ENCODE assay signal across 15 cellular contexts in genomic region chr3:183215591-183216202, GRCh38. TPM values are rescaled to one million over a fixed set of nuclear protein-coding genes. Genes with fewer than 3 reads are reported as not detected.
A peak's percentile ranks its signal among the peaks of the same experiment; 100 is the strongest.
DNase-seq lines count a peak whose midpoint lies in the region; ATAC-seq and TF ChIP-seq lines count a peak whose summit lies in the region.
"Had no signal": no experiment of that assay in that cellular context is flagged by ENCODE, and none has a peak within 500 bp of the region (broad histone marks: within the 10 kb centered on the region; RNA-seq: fewer than 3 reads in every experiment).

No MANE protein-coding gene starts in this region.

- H3K9ac ChIP-seq in neuronal stem cell (ENCODE audit: low read depth, low read length, poor library complexity), result peak overlapping the region; percentile 9
- H3K9ac ChIP-seq: BLaER1 treated with 17β-estradiol and CSF1 and Interleukin-3, amounts not matched to agents 10 nM and 100 nM had no signal

- no peak overlapping the region for H2AK5ac ChIP-seq in neuronal stem cell (ENCODE audit: low read depth, low read length)

- TF ChIP-seq POLR2A in body of pancreas (IDR thresholded peaks at IDR 0.05), result no peak

- no CpG with 5 or more reads among the region's 4 CpGs for WGBS in neuronal stem cell (ENCODE audit: extremely low coverage in 2 of 2, insufficient read length in 2 of 2, insufficient replicate concordance in 1 of 2), 2 donors
- WGBS in body of pancreas, 2 donors, result 86 to 91% methylated on average over 4 of the region's 4 CpGs

- H2BK5ac ChIP-seq in neuronal stem cell (ENCODE audit: low read length), result no peak overlapping the region

- H3K27me3 ChIP-seq in neuronal stem cell (ENCODE audit: control insufficient read depth in 3 of 3, insufficient read depth in 3 of 3, low read depth in 1 of 3, low read length in 3 of 3), result no peaks in the 10 kb centered on the region
- H3K27me3 ChIP-seq in body of pancreas, result no peaks in the 10 kb centered on the region
- H3K27me3 ChIP-seq: BLaER1 treated with 17β-estradiol and CSF1 and Interleukin-3, amounts not matched to agents 10 nM and 100 nM had no signal

- no peak overlapping the region for H3K4me3 Mint-ChIP-seq in MCF 10A (ENCODE audit: unreplicated experiment)
- no peak overlapping the region for H3K4me3 Mint-ChIP-seq in dendritic cell treated with granulocyte-macrophage colony-stimulating factor and Interleukin-4, amounts not matched to agents 40 ng/mL and 50 ng/mL, for 4 days
- H3K4me3 Mint-ChIP-seq: B cell; CD8-positive, alpha-beta memory T cell; GM23338 had no signal

- no peak overlapping the region for H4K91ac ChIP-seq in neuronal stem cell (ENCODE audit: low read depth, low read length, poor library complexity)

- H3K4me2 ChIP-seq in neuronal stem cell (ENCODE audit: insufficient read depth, low read length, poor library complexity, severe bottlenecking), result no peak overlapping the region
- H3K4me2 ChIP-seq: GM23338 had no signal

- H3K4ac ChIP-seq in neuronal stem cell (ENCODE audit: low read length), result no peak overlapping the region

- H3K9me3 ChIP-seq in neuronal stem cell (replicated peaks in 1 of 2; ENCODE audit: control insufficient read depth in 2 of 2, insufficient read depth in 1 of 2, low read depth in 1 of 2, low read length in 2 of 2), result no peaks in the 10 kb centered on the region
- no peaks in the 10 kb centered on the region for H3K9me3 ChIP-seq in body of pancreas
- H3K9me3 ChIP-seq: BLaER1 treated with 17β-estradiol and CSF1 and Interleukin-3, amounts not matched to agents 10 nM and 100 nM; Caco-2 had no signal

- BruUV-seq in MCF 10A (replicated peaks; lab: Mats Ljungman, UMichigan), result no TSS peak

- no peak overlapping the region for H3K23ac ChIP-seq in neuronal stem cell (ENCODE audit: low read depth, low read length, poor library complexity)

- H2BK120ac ChIP-seq in neuronal stem cell (ENCODE audit: low read depth, low read length), result no peak overlapping the region

- no peaks in the 10 kb centered on the region for H3K9me3 Mint-ChIP-seq in MCF 10A (ENCODE audit: unreplicated experiment)
- H3K9me3 Mint-ChIP-seq in dendritic cell treated with granulocyte-macrophage colony-stimulating factor and Interleukin-4, amounts not matched to agents 40 ng/mL and 50 ng/mL, for 4 days, result no peaks in the 10 kb centered on the region
- H3K9me3 Mint-ChIP-seq: CD8-positive, alpha-beta memory T cell; GM23338 had no signal

- H3K79me1 ChIP-seq in neuronal stem cell (ENCODE audit: low read depth, low read length), result no peaks in the 10 kb centered on the region

- H3K4me3 ChIP-seq in neuronal stem cell (ENCODE audit: low read length in 2 of 2) (no peak overlapping the region), body of pancreas (no peak overlapping the region)
- H3K4me3 ChIP-seq: BLaER1 treated with 17β-estradiol and CSF1 and Interleukin-3, amounts not matched to agents 10 nM and 100 nM; GM23338 had no signal

- intact Hi-C loops in MCF 10A (cut with micrococcal nuclease) (no loop called here), body of pancreas (cut with DNase I) (no loop called here)
- intact Hi-C loops in dendritic cell treated with granulocyte-macrophage colony-stimulating factor and Interleukin-4, amounts not matched to agents 40 ng/mL and 50 ng/mL, for 4 days (cut with micrococcal nuclease), result no loop called here

- H4K8ac ChIP-seq in neuronal stem cell (ENCODE audit: low read depth, low read length), result no peak overlapping the region

- H3K18ac ChIP-seq in neuronal stem cell (ENCODE audit: low read length), result no peak overlapping the region

- no peak overlapping the region for H2AFZ ChIP-seq in neuronal stem cell (ENCODE audit: low read length)
- H2AFZ ChIP-seq: GM23338 had no signal

- H3K36me3 Mint-ChIP-seq in MCF 10A (ENCODE audit: insufficient read depth, unreplicated experiment), result no peaks in the 10 kb centered on the region
- no peaks in the 10 kb centered on the region for H3K36me3 Mint-ChIP-seq in dendritic cell treated with granulocyte-macrophage colony-stimulating factor and Interleukin-4, amounts not matched to agents 40 ng/mL and 50 ng/mL, for 4 days (ENCODE audit: low read depth)

- H3K4me1 Mint-ChIP-seq in MCF 10A (ENCODE audit: insufficient read depth, unreplicated experiment), result no peaks in the 10 kb centered on the region
- peaks cover 75% of the 10 kb centered on the region for H3K4me1 Mint-ChIP-seq in dendritic cell treated with granulocyte-macrophage colony-stimulating factor and Interleukin-4, amounts not matched to agents 40 ng/mL and 50 ng/mL, for 4 days (ENCODE audit: low read depth)
- H3K4me1 Mint-ChIP-seq: CD8-positive, alpha-beta memory T cell had no signal

- POLR2A ChIA-PET in MCF 10A (lab: Yijun Ruan, JAX), result interaction anchor here (0.6 kb wide), 1 partner anchor 224 kb away, joined by 4 read pairs; no protein-coding TSS in a partner anchor

- no peak overlapping the region for H2BK15ac ChIP-seq in neuronal stem cell (ENCODE audit: low read length)

- H3K27ac Mint-ChIP-seq in MCF 10A (ENCODE audit: low read depth, unreplicated experiment), result no peak overlapping the region
- H3K27ac Mint-ChIP-seq in dendritic cell treated with granulocyte-macrophage colony-stimulating factor and Interleukin-4, amounts not matched to agents 40 ng/mL and 50 ng/mL, for 4 days, result peak overlapping the region; percentile 27
- H3K27ac Mint-ChIP-seq: B cell; CD8-positive, alpha-beta memory T cell; GM23338 had no signal

- peak; percentile 39 to 83 for DNase-seq in T47D (ENCODE audit: low read depth in 1 of 2, low spot score in 1 of 2)
- no peak for DNase-seq in MCF 10A (ENCODE audit: unreplicated experiment)
- no peak for DNase-seq in neuronal stem cell (ENCODE audit: low spot score)
- DNase-seq in activated CD8-positive, alpha-beta memory T cell treated with anti-CD3 and anti-CD28 coated beads, Interleukin-2, amount 50 U/mL, for 48 hours, result no peak
- DNase-seq in body of pancreas, result no peak
- DNase-seq: 8988T; Caco-2; CD8-positive, alpha-beta memory T cell; HCEC 1CT had no signal

- no peaks in the 10 kb centered on the region for H3K36me3 ChIP-seq in neuronal stem cell (replicated peaks in 1 of 2; ENCODE audit: control insufficient read depth in 2 of 2, insufficient read depth in 2 of 2, low read length in 2 of 2)
- no peaks in the 10 kb centered on the region for H3K36me3 ChIP-seq in body of pancreas (replicated peaks in 1 of 2; ENCODE audit: insufficient read depth in 1 of 2, low read depth in 2 of 2)
- H3K36me3 ChIP-seq: BLaER1 treated with 17β-estradiol and CSF1 and Interleukin-3, amounts not matched to agents 10 nM and 100 nM had no signal

- no peaks in the 10 kb centered on the region for H3K4me1 ChIP-seq in neuronal stem cell (ENCODE audit: control insufficient read depth in 2 of 2, insufficient read depth in 1 of 2, low read depth in 1 of 2, low read length in 2 of 2)
- peaks cover 7% of the 10 kb centered on the region for H3K4me1 ChIP-seq in body of pancreas

- H3K14ac ChIP-seq in neuronal stem cell (ENCODE audit: low read length), result no peak overlapping the region

- in situ Hi-C loops in T47D (cut with HindIII; ENCODE audit: low pct_unique_long_range_greater_than_20kb, low sequenced_read_pairs), result no loop called here

- H2BK12ac ChIP-seq in neuronal stem cell (ENCODE audit: low read length), result no peak overlapping the region

- no peaks in the 10 kb centered on the region for H3K27me3 Mint-ChIP-seq in MCF 10A (ENCODE audit: insufficient read depth, unreplicated experiment)
- no peaks in the 10 kb centered on the region for H3K27me3 Mint-ChIP-seq in dendritic cell treated with granulocyte-macrophage colony-stimulating factor and Interleukin-4, amounts not matched to agents 40 ng/mL and 50 ng/mL, for 4 days
- H3K27me3 Mint-ChIP-seq: CD8-positive, alpha-beta memory T cell had no signal

- CTCF ChIA-PET in MCF 10A (lab: Yijun Ruan, JAX), result interaction anchor here (1.7 kb wide), 1 partner anchor 166 kb away, joined by 3 read pairs; no protein-coding TSS in a partner anchor

- H3K27ac ChIP-seq in neuronal stem cell (replicated peaks; ENCODE audit: low read length) (no peak overlapping the region), body of pancreas (no peak overlapping the region)
- H3K27ac ChIP-seq: BLaER1 treated with 17β-estradiol and CSF1 and Interleukin-3, amounts not matched to agents 10 nM and 100 nM had no signal

- TF ChIP-seq CTCF in MCF 10A (IDR thresholded peaks at IDR 0.05; ENCODE audit: unreplicated experiment) (no peak), body of pancreas (IDR thresholded peaks at IDR 0.05) (no peak)

- no peak for ATAC-seq in GM18519 (IDR thresholded peaks at IDR 0.05; ENCODE audit: low FRiP score, unreplicated experiment)
- no peak for ATAC-seq in body of pancreas
- ATAC-seq: GM23338 had no signal

RNA-seq across cellular contexts. Expression of gene B3GNT5, which starts 37.4 kb away (rescaled TPM):
- total RNA-seq in MCF 10A (2022) (80.1 and 104 TPM in 2 replicates), body of pancreas (1 to 10 TPM; 5.4 to 5.6 TPM)
- polyA plus RNA-seq in neuronal stem cell (2013, experiment 1 of 2), result 9.3 TPM
- 10.1 TPM for polyA plus RNA-seq in neuronal stem cell (2013, experiment 2 of 2)
- polyA plus RNA-seq: CD8-positive, alpha-beta memory T cell had no signal

RNA-seq across cellular contexts. Expression of gene LAMP3, which starts 53.2 kb away (rescaled TPM):
- total RNA-seq in MCF 10A (2022), result 3.5 and 10.8 TPM in 2 replicates
- 0.28 TPM for polyA plus RNA-seq in neuronal stem cell (2013, experiment 1 of 2)
- 0.44 TPM for polyA plus RNA-seq in neuronal stem cell (2013, experiment 2 of 2)
- 1 to 10 TPM; 1.3 to 2.6 TPM for total RNA-seq in body of pancreas
- total RNA-seq: HT-29 had no signal

Comparison
In these comparisons a context has a peak if more than half of its experiments do, and no peak if none do; other contexts are left out.
1. DNase-seq: peak in T47D (2 of 2); none in MCF 10A (single experiment), neuronal stem cell (single experiment), activated CD8-positive, alpha-beta memory T cell treated with anti-CD3 and anti-CD28 coated beads, Interleukin-2, amount 50 U/mL, for 48 hours (single experiment) and body of pancreas (0 of 4).
2. RNA of gene B3GNT5, which starts 37.4 kb away (total RNA-seq): 80.1 to 104 TPM in MCF 10A; 5.4 to 5.6 TPM in body of pancreas; every median in the first group is over 10 times any median in the second.